9 cellular contexts compared by ENCODE assay signal in genomic region chr1:85330206-85330605, GRCh38. TPM values are rescaled to one million over a fixed set of nuclear protein-coding genes. Genes with fewer than 3 reads are reported as not detected.
DNase-seq lines count a peak whose midpoint lies in the region; TF ChIP-seq lines count a peak whose summit lies in the region.
"Had no signal": no experiment of that assay in that cellular context is flagged by ENCODE, and none has a peak within 500 bp of the region (broad histone marks: within the 10 kb centered on the region; RNA-seq: fewer than 3 reads in every experiment).

No MANE protein-coding gene starts in this region.

- no peak for TF ChIP-seq EP300 in transverse colon (IDR thresholded peaks at IDR 0.05; ENCODE audit: low read depth)

- H4K20me1 ChIP-seq in mammary epithelial cell (ENCODE audit: insufficient read depth, low read length): no peaks in the 10 kb centered on the region

- CTCF ChIA-PET in mammary epithelial cell (lab: Charles Lee; ENCODE audit: low non-redundant PET) (no interaction called here), HEK293T (lab: Yijun Ruan, JAX) (no interaction called here)

- H3K9ac ChIP-seq in mammary epithelial cell (ENCODE audit: insufficient read depth, low read length): peak overlapping the region; percentile 41

- H3K4me1 ChIP-seq in mammary epithelial cell (ENCODE audit: insufficient read depth, low read length): peaks cover 50% of the 10 kb centered on the region
- H3K4me1 ChIP-seq in transverse colon: peaks cover 0 to 24% (median 12%) of the 10 kb centered on the region in 4 donors

- TF ChIP-seq POLR2A in transverse colon (IDR thresholded peaks at IDR 0.05): no peak

- POLR2A ChIA-PET in HEK293T (lab: Yijun Ruan, JAX): no interaction called here

- in situ Hi-C loops in mammary epithelial cell (cut with MboI; ENCODE audit: low sequenced_read_pairs in 2 of 2): no loop called here
- in situ Hi-C loops in transverse colon (cut with MboI; ENCODE audit: low pct_ligation_motif_present in 1 of 4, low pct_unique_long_range_greater_than_20kb in 1 of 4, low sequenced_read_pairs in 3 of 4): no loop called here

- no TSS peak for BruUV-seq in mammary epithelial cell (replicated peaks; lab: Mats Ljungman, UMichigan)

- H3K27ac ChIP-seq in mammary epithelial cell (ENCODE audit: insufficient read depth, low read depth, low read length): peak overlapping the region; percentile 87
- peak overlapping the region; percentile 31 to 45 (median 38) for H3K27ac ChIP-seq in transverse colon

- intact Hi-C loops in mammary epithelial cell (cut with micrococcal nuclease) (no loop called here), transverse colon (cut with DNase I; ENCODE audit: low total_unique reads) (no loop called here)

- dilution Hi-C loops in mammary epithelial cell (cut with HindIII; ENCODE audit: low sequenced_read_pairs): no loop called here

- TF ChIP-seq CTCF in mammary epithelial cell (conservative IDR thresholded peaks at IDR 0.05 in 1 of 2, IDR thresholded peaks at IDR 0.05 in 1 of 2; ENCODE audit: extremely low read depth in 1 of 2, insufficient read depth in 1 of 2, low read depth in 1 of 2, low read length in 2 of 2): no peak
- TF ChIP-seq CTCF in transverse colon (IDR thresholded peaks at IDR 0.05): no peak

- H3K9me3 ChIP-seq in mammary epithelial cell (replicated peaks; ENCODE audit: insufficient read depth, low read length) (no peaks in the 10 kb centered on the region), transverse colon (no peaks in the 10 kb centered on the region)

- H2AFZ ChIP-seq in mammary epithelial cell (ENCODE audit: low read depth, low read length): peak overlapping the region; percentile 39

- H3K36me3 ChIP-seq in mammary epithelial cell (ENCODE audit: insufficient read depth, low read length) (no peaks in the 10 kb centered on the region), transverse colon (peaks cover 0 to 1% (median 0%) of the 10 kb centered on the region in 4 donors)

- peak overlapping the region; percentile 21 for H3K4me2 ChIP-seq in mammary epithelial cell (ENCODE audit: insufficient read depth, low read depth, low read length)

- DNase-seq in HK-2 (ENCODE audit: unreplicated experiment) (peak; percentile 46), mammary epithelial cell (peak; percentile 51), kidney glomerular epithelial cell (lab: John Stamatoyannopoulos, UW) (peak; percentile 67), transverse colon (no peak), HEK293T (ENCODE audit: extremely low spot score) (no peak), SKM-1 treated with dmso at 0.1 percent for 144 hours (lab: John Stamatoyannopoulos, UW; ENCODE audit: unreplicated experiment) (no peak), SIG-M5 treated with dmso at 0.1 percent for 504 hours (lab: John Stamatoyannopoulos, UW; ENCODE audit: unreplicated experiment) (no peak), NOMO-1 (lab: John Stamatoyannopoulos, UW; ENCODE audit: unreplicated experiment in 2 of 2) (no peak)
- DNase-seq: activated CD4-positive, alpha-beta T cell treated with anti-CD3 and anti-CD28 coated beads for 1 hour had no signal

- H3K4me3 ChIP-seq in mammary epithelial cell (replicated peaks in 1 of 3; ENCODE audit: insufficient read depth in 1 of 3, low read depth in 2 of 3, low read length in 3 of 3) (no peak overlapping the region), transverse colon (no peak overlapping the region)

- 19% methylated on average over 3 of the region's 3 CpGs for WGBS in mammary epithelial cell (ENCODE audit: low coverage, missing lambda C conversion rate)
- 56 to 76% methylated on average over 3 of the region's 3 CpGs for WGBS in transverse colon (ENCODE audit: low coverage in 1 of 2), 2 donors

- no peaks in the 10 kb centered on the region for H3K79me2 ChIP-seq in mammary epithelial cell (ENCODE audit: insufficient read depth, low read length)

- no peaks in the 10 kb centered on the region for H3K27me3 ChIP-seq in mammary epithelial cell (ENCODE audit: insufficient read depth, low read length)
- H3K27me3 ChIP-seq in transverse colon: no peaks in the 10 kb centered on the region

TF ChIP-seq in HEK293T, 16 proteins besides CTCF, POLR2A, EP300 and RAD21:
- no peak for TF ChIP-seq ARNT (IDR thresholded peaks at IDR 0.05)
- no peak for TF ChIP-seq LEF1 (IDR thresholded peaks at IDR 0.05; ENCODE audit: borderline replicate concordance)
- no peak for TF ChIP-seq ZNF384 (IDR thresholded peaks at IDR 0.05)
- no peak for TF ChIP-seq ELF4 (IDR thresholded peaks at IDR 0.05)
- no peak for TF ChIP-seq PKNOX1 (IDR thresholded peaks at IDR 0.05)
- TF ChIP-seq TARDBP (IDR thresholded peaks at IDR 0.05): no peak
- no peak for TF ChIP-seq BHLHE40 (IDR thresholded peaks at IDR 0.05; ENCODE audit: borderline replicate concordance)
- TF ChIP-seq L3MBTL2 (conservative IDR thresholded peaks at IDR 0.05): no peak
- TF ChIP-seq SP1 (IDR thresholded peaks at IDR 0.05): no peak
- TF ChIP-seq FOXK2 (IDR thresholded peaks at IDR 0.05): no peak
- no peak for TF ChIP-seq CTBP1 (IDR thresholded peaks at IDR 0.05; ENCODE audit: borderline replicate concordance)
- TF ChIP-seq FOXM1 (IDR thresholded peaks at IDR 0.05; ENCODE audit: borderline replicate concordance): no peak
- no peak for TF ChIP-seq NFRKB (IDR thresholded peaks at IDR 0.05)
- TF ChIP-seq HDGF (IDR thresholded peaks at IDR 0.05; ENCODE audit: borderline replicate concordance): no peak

RNA-seq across cellular contexts. Expression of gene BCL10, which starts 53.8 kb away (rescaled TPM):
- total RNA-seq in mammary epithelial cell (10 to 100 TPM; 27.7 to 61.5 TPM), transverse colon (10 to 100 TPM; 34.2 to 65.5 (median 56.5) TPM)
- polyA plus RNA-seq in mammary epithelial cell: 16.5 TPM
- polyA minus RNA-seq in mammary epithelial cell: 29.0 TPM

Comparison
In these comparisons a context has a peak if more than half of its experiments do, and no peak if none do; other contexts are left out.
1. DNase-seq: peak in HK-2 (single experiment), mammary epithelial cell (single experiment) and kidney glomerular epithelial cell (single experiment); none in transverse colon (single experiment), HEK293T (single experiment), SKM-1 treated with dmso at 0.1 percent for 144 hours (single experiment), SIG-M5 treated with dmso at 0.1 percent for 504 hours (single experiment) and NOMO-1 (0 of 2).